ENCODE assay signal across 9 cellular contexts in the genomic region with DNA sequence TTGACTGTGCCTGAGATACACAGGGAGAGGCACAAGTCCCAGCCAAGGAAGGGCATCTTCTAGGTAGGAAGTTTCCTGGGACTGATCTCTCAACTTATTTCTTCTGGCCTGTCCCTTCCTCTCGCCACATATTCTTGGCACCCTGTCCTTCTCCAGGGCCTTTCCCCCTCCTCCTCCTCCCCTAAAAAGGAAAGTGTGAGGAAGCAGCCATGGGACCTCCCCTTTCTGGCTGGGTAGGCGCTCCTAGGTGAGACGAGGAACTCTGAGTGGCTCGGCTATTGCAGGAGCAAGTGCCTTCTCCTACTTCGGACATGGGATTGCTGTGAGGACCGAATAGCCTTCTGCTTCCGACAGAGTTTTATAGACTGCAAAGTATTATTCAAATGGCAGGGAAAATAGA. TPM values are rescaled to one million over a fixed set of nuclear protein-coding genes. Genes with fewer than 3 reads are reported as not detected.
DNase-seq lines count a peak whose midpoint lies in the region; ATAC-seq and TF ChIP-seq lines count a peak whose summit lies in the region.
"Had no signal": no experiment of that assay in that cellular context is flagged by ENCODE, and none has a peak within 500 bp of the region (broad histone marks: within the 10 kb centered on the region; RNA-seq: fewer than 3 reads in every experiment).

No MANE protein-coding gene starts in this region.

- no peaks in the 10 kb centered on the region for H3K36me3 ChIP-seq in rectal smooth muscle tissue (ENCODE audit: control insufficient read depth, insufficient read depth, low read length)

- H3K4me1 ChIP-seq in rectal smooth muscle tissue (ENCODE audit: control insufficient read depth, insufficient read depth, low read length): peaks cover 2% of the 10 kb centered on the region

- H3K4me3 ChIP-seq in epithelial cell of proximal tubule (ENCODE audit: low read depth, low read length) (peak overlapping the region; percentile 29), rectal smooth muscle tissue (ENCODE audit: low read length) (peak overlapping the region; percentile 17)

- no peak overlapping the region for H3K9ac ChIP-seq in rectal smooth muscle tissue (ENCODE audit: low read length)

- H3K27me3 Mint-ChIP-seq in IgD-negative memory B cell: no peaks in the 10 kb centered on the region

- H3K27ac Mint-ChIP-seq in IgD-negative memory B cell: peak overlapping the region in 2 of 3 donors; percentile 61 to 65
- H3K27ac Mint-ChIP-seq: activated naive CD8-positive, alpha-beta T cell treated with anti-CD3 and anti-CD28 coated beads, Interleukin-2, amount 10 ng/mL, durations not matched to agents 7 days and 5 days had no signal

- intact Hi-C loops in posterior vena cava (cut with DNase I): no loop called here

- DNase-seq in epithelial cell of proximal tubule (ENCODE audit: low read depth) (no peak), GM13976 (ENCODE audit: low spot score) (no peak), iPS-NIHi11 (ENCODE audit: low spot score) (no peak), posterior vena cava (ENCODE audit: low spot score) (no peak)
- no peak for DNase-seq in effector CD4-positive, alpha-beta T cell

- H3K9me3 Mint-ChIP-seq in IgD-negative memory B cell: no peaks in the 10 kb centered on the region
- H3K9me3 Mint-ChIP-seq: activated naive CD8-positive, alpha-beta T cell treated with anti-CD3 and anti-CD28 coated beads, Interleukin-2, amount 10 ng/mL, durations not matched to agents 7 days and 5 days had no signal

- ATAC-seq in GM19025 (IDR thresholded peaks at IDR 0.05; ENCODE audit: low read depth, unreplicated experiment): peak; percentile 8

- peak overlapping the region in 1 of 4 donors; percentile 28 for H3K4me3 Mint-ChIP-seq in IgD-negative memory B cell

- no peak overlapping the region for H3K27ac ChIP-seq in rectal smooth muscle tissue (ENCODE audit: low read depth, low read length)

- H3K27me3 ChIP-seq in rectal smooth muscle tissue (ENCODE audit: control insufficient read depth, insufficient read depth, low read length): no peaks in the 10 kb centered on the region

- no peak for TF ChIP-seq CTCF in epithelial cell of proximal tubule (conservative IDR thresholded peaks at IDR 0.05; ENCODE audit: low read depth, low read length)
- TF ChIP-seq CTCF in GM13976 (IDR thresholded peaks at IDR 0.05; ENCODE audit: borderline replicate concordance, control extremely low read depth, extremely low read depth, insufficient read depth, missing control alignments): no peak

- in situ Hi-C loops in GM13976 (cut with MboI; ENCODE audit: low sequenced_read_pairs, unreplicated experiment): loop anchor here (10.0 kb wide), 1 partner anchor 48 kb away; no protein-coding TSS in a partner anchor

- H3K4me1 Mint-ChIP-seq in IgD-negative memory B cell: peaks cover 11 to 26% (median 17%) of the 10 kb centered on the region in 3 donors

- no peaks in the 10 kb centered on the region for H3K36me3 Mint-ChIP-seq in IgD-negative memory B cell
- H3K36me3 Mint-ChIP-seq: activated naive CD8-positive, alpha-beta T cell treated with anti-CD3 and anti-CD28 coated beads, Interleukin-2, amount 10 ng/mL, durations not matched to agents 7 days and 5 days had no signal

RNA-seq across cellular contexts. Expression of a gene that starts 15.5 kb away (rescaled TPM):
- 11.4 TPM for polyA plus RNA-seq in IgD-negative memory B cell
- 7.7 and 13.8 TPM in 2 replicates for total RNA-seq in epithelial cell of proximal tubule
- 10 to 100 TPM; 11.8 to 15.2 TPM for total RNA-seq in posterior vena cava
- total RNA-seq: activated naive CD8-positive, alpha-beta T cell treated with anti-CD3 and anti-CD28 coated beads, Interleukin-2, amount 10 ng/mL, durations not matched to agents 7 days and 5 days had no signal

RNA-seq across cellular contexts. Expression of a gene that starts 42.5 kb away (rescaled TPM):
- polyA plus RNA-seq in IgD-negative memory B cell: 13.7 TPM
- 5.5 and 6.7 TPM in 2 replicates for total RNA-seq in epithelial cell of proximal tubule
- 1 to 10 TPM; 6.9 to 7.4 TPM for total RNA-seq in posterior vena cava

RNA-seq across cellular contexts. Expression of a gene that starts 54.1 kb away (rescaled TPM):
- 1.6 TPM for polyA plus RNA-seq in IgD-negative memory B cell
- total RNA-seq in epithelial cell of proximal tubule (3.9 and 12.0 TPM in 2 replicates), posterior vena cava (1 to 10 TPM; 6.7 to 9.2 TPM)
- total RNA-seq: activated naive CD8-positive, alpha-beta T cell treated with anti-CD3 and anti-CD28 coated beads, Interleukin-2, amount 10 ng/mL, durations not matched to agents 7 days and 5 days had no signal
